In genomic region chr13:89899302-89900103, GRCh38 we compare ENCODE assay signal across 14 cellular contexts.
"Had no signal": no experiment of that assay in that cellular context is flagged by ENCODE, and none has a peak within 500 bp of the region (broad histone marks: within the 10 kb centered on the region; RNA-seq: fewer than 3 reads in every experiment).

No MANE protein-coding gene starts in this region.

- ATAC-seq: left ventricle myocardium superior, pancreas had no signal

- H3K36me3 ChIP-seq: adrenal gland, gastrocnemius medialis, pancreas, stomach, thoracic aorta had no signal

- H3K9me3 ChIP-seq: gastrocnemius medialis, pancreas, thoracic aorta had no signal

- H3K4me1 ChIP-seq: adrenal gland, gastrocnemius medialis, pancreas, stomach had no signal

- H3K27me3 ChIP-seq: adrenal gland, gastrocnemius medialis, pancreas, stomach had no signal

- H3K4me3 ChIP-seq: adrenal gland, coronary artery, gastrocnemius medialis, pancreas, stomach, thoracic aorta had no signal

- H3K27ac ChIP-seq: adrenal gland, coronary artery, gastrocnemius medialis, pancreas, stomach, thoracic aorta had no signal

- DNase-seq: activated CD4-positive, CD25-positive, alpha-beta regulatory T cell; activated naive CD4-positive, alpha-beta T cell treated with anti-CD3 and anti-CD28 coated beads, Interleukin-2, amount 50 U/mL, for 16 hours; activated T-cell treated with anti-CD3 and anti-CD28 coated beads, Interleukin-2, amount 50 U/mL, for 1 hour; adrenal gland; central memory CD4-positive, alpha-beta T cell; effector CD4-positive, alpha-beta T cell; gastrocnemius medialis; left ventricle myocardium superior; pancreas; stimulated activated CD4-positive, alpha-beta T cell treated with anti-CD3 and anti-CD28 coated beads, Interleukin-15, amount 100 ng/mL, for 24 hours; stimulated activated CD4-positive, alpha-beta T cell treated with anti-CD3 and anti-CD28 coated beads, Interleukin-4, amount 100 ng/mL, for 24 hours; stomach had no signal
